In the genomic region with DNA sequence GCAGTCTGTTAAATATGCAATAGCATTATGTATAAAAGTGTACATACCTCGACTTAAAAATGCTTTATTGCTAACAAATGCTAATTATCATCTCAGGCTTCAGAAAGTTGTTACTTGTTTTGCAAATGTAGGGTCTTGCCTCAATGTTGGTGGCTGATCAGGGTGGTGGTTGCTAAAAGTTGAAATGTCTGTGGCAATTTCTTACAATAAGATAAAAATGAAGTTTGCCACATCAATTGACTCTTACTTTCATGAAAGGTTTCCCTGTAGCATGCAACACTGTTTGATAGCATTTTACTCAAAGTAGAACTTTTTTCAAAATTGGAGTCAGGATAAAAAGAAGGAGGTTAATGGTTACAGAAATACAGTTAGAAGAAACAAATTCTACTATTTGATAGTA, we compare ENCODE assay signal across 21 cellular contexts.
DNase-seq lines count a peak whose midpoint lies in the region; ATAC-seq and TF ChIP-seq lines count a peak whose summit lies in the region.
"Had no signal": no experiment of that assay in that cellular context is flagged by ENCODE, and none has a peak within 500 bp of the region (broad histone marks: within the 10 kb centered on the region; RNA-seq: fewer than 3 reads in every experiment).

No MANE protein-coding gene starts in this region.

- H3K27me3 ChIP-seq in tibial artery (no peaks in the 10 kb centered on the region), suprapubic skin (no peaks in the 10 kb centered on the region)

- peak; percentile 55 for DNase-seq in activated CD4-positive, alpha-beta T cell treated with anti-CD3 and anti-CD28 coated beads, Interleukin-2, amount 10 ng/mL, durations not matched to agents 24 days and 14 days
- DNase-seq in activated CD4-positive, alpha-beta T cell treated with anti-CD3 and anti-CD28 coated beads for 4 hours: no peak
- no peak for DNase-seq in stimulated activated naive CD8-positive, alpha-beta T cell treated with anti-CD3 and anti-CD28 coated beads, Interleukin-15, Interleukin-2, amounts not matched to agents 100 U/mL and 50 U/mL, for 24 hours
- DNase-seq in activated T-helper 2 cell treated with anti-CD3 and anti-CD28 coated beads, Interferon-gamma antibody, Interleukin-2, Interleukin-4, amounts not matched to agents 10 μg/mL and 5 μg/mL and 100 μg/mL, durations not matched to agents 14 hours and 24 hours and 36 hours (ENCODE audit: low spot score): no peak
- no peak for DNase-seq in stimulated activated naive CD8-positive, alpha-beta T cell treated with anti-CD3 and anti-CD28 coated beads, Interleukin-15, amount 100 ng/mL, for 72 hours
- DNase-seq in tibial artery (no peak), suprapubic skin (ENCODE audit: low spot score in 2 of 2) (no peak)
- DNase-seq: 8988T, AML-193, C1 segment of cervical spinal cord, DMS53, IMR-90, MV-4-11, NCI-H1105 treated with DMSO at 0.1 percent for 48 hours, NCI-H1694 treated with DMSO at 0.1 percent for 48 hours, NCI-H2081 treated with DMSO at 0.1 percent for 48 hours, NCI-H446, NCI-H526, OCI-M1 had no signal

- H3K4me1 ChIP-seq in tibial artery: no peaks in the 10 kb centered on the region
- no peaks in the 10 kb centered on the region for H3K4me1 ChIP-seq in suprapubic skin

- peaks cover 20% of the 10 kb centered on the region for H3K4me1 Mint-ChIP-seq in activated CD4-positive, alpha-beta T cell treated with anti-CD3 and anti-CD28 coated beads, Interleukin-2, amount 10 ng/mL, durations not matched to agents 24 days and 14 days
- H3K4me1 Mint-ChIP-seq in stimulated activated naive CD8-positive, alpha-beta T cell treated with anti-CD3 and anti-CD28 coated beads, Interleukin-15, Interleukin-2, amounts not matched to agents 100 ng/mL and 50 ng/mL, for 24 hours (ENCODE audit: low read depth): peaks cover 29% of the 10 kb centered on the region
- peaks cover 28% of the 10 kb centered on the region for H3K4me1 Mint-ChIP-seq in activated T-helper 2 cell treated with anti-CD3 and anti-CD28 coated beads, Interferon-gamma antibody, Interleukin-2, Interleukin-4, amounts not matched to agents 10 μg/mL and 5 μg/mL and 100 μg/mL, durations not matched to agents 14 hours and 24 hours and 36 hours (ENCODE audit: low read depth)
- H3K4me1 Mint-ChIP-seq in stimulated activated naive CD8-positive, alpha-beta T cell treated with anti-CD3 and anti-CD28 coated beads, Interleukin-15, amount 100 ng/mL, for 72 hours: peaks cover 28% of the 10 kb centered on the region

- H3K9me3 ChIP-seq in tibial artery (no peaks in the 10 kb centered on the region), suprapubic skin (no peaks in the 10 kb centered on the region)

- peak overlapping the region; percentile 36 for H3K27ac Mint-ChIP-seq in activated CD4-positive, alpha-beta T cell treated with anti-CD3 and anti-CD28 coated beads, Interleukin-2, amount 10 ng/mL, durations not matched to agents 24 days and 14 days
- no peak overlapping the region for H3K27ac Mint-ChIP-seq in stimulated activated naive CD8-positive, alpha-beta T cell treated with anti-CD3 and anti-CD28 coated beads, Interleukin-15, Interleukin-2, amounts not matched to agents 100 ng/mL and 50 ng/mL, for 24 hours
- peak overlapping the region; percentile 60 for H3K27ac Mint-ChIP-seq in activated T-helper 2 cell treated with anti-CD3 and anti-CD28 coated beads, Interferon-gamma antibody, Interleukin-2, Interleukin-4, amounts not matched to agents 10 μg/mL and 5 μg/mL and 100 μg/mL, durations not matched to agents 14 hours and 24 hours and 36 hours
- peak overlapping the region; percentile 60 to 92 for H3K27ac Mint-ChIP-seq in stimulated activated naive CD8-positive, alpha-beta T cell treated with anti-CD3 and anti-CD28 coated beads, Interleukin-15, amount 100 ng/mL, for 72 hours

- TF ChIP-seq POLR2A in suprapubic skin (IDR thresholded peaks at IDR 0.05): no peak

- H3K36me3 ChIP-seq in tibial artery (no peaks in the 10 kb centered on the region), suprapubic skin (no peaks in the 10 kb centered on the region)

- no peaks in the 10 kb centered on the region for H3K36me3 Mint-ChIP-seq in activated CD4-positive, alpha-beta T cell treated with anti-CD3 and anti-CD28 coated beads, Interleukin-2, amount 10 ng/mL, durations not matched to agents 24 days and 14 days (ENCODE audit: low read depth)
- no peaks in the 10 kb centered on the region for H3K36me3 Mint-ChIP-seq in stimulated activated naive CD8-positive, alpha-beta T cell treated with anti-CD3 and anti-CD28 coated beads, Interleukin-15, Interleukin-2, amounts not matched to agents 100 ng/mL and 50 ng/mL, for 24 hours (ENCODE audit: low read depth)
- H3K36me3 Mint-ChIP-seq in activated T-helper 2 cell treated with anti-CD3 and anti-CD28 coated beads, Interferon-gamma antibody, Interleukin-2, Interleukin-4, amounts not matched to agents 10 μg/mL and 5 μg/mL and 100 μg/mL, durations not matched to agents 14 hours and 24 hours and 36 hours (ENCODE audit: low read depth): no peaks in the 10 kb centered on the region

- intact Hi-C loops in activated CD4-positive, alpha-beta T cell treated with anti-CD3 and anti-CD28 coated beads, Interleukin-2, amount 10 ng/mL, durations not matched to agents 24 days and 14 days (cut with micrococcal nuclease): loop anchor here (5.0 kb wide), 1 partner anchor 34 kb away; no protein-coding TSS in a partner anchor
- intact Hi-C loops in activated T-helper 2 cell treated with anti-CD3 and anti-CD28 coated beads, Interferon-gamma antibody, Interleukin-2, Interleukin-4, amounts not matched to agents 10 μg/mL and 5 μg/mL and 100 μg/mL, durations not matched to agents 14 hours and 24 hours and 36 hours (cut with micrococcal nuclease): loop anchor here (5.0 kb wide), 1 partner anchor 34 kb away; no protein-coding TSS in a partner anchor
- intact Hi-C loops in tibial artery (cut with DNase I; ENCODE audit: low total_unique reads): no loop called here

- H3K9me3 Mint-ChIP-seq in activated CD4-positive, alpha-beta T cell treated with anti-CD3 and anti-CD28 coated beads, Interleukin-2, amount 10 ng/mL, durations not matched to agents 24 days and 14 days: no peaks in the 10 kb centered on the region
- H3K9me3 Mint-ChIP-seq in stimulated activated naive CD8-positive, alpha-beta T cell treated with anti-CD3 and anti-CD28 coated beads, Interleukin-15, Interleukin-2, amounts not matched to agents 100 ng/mL and 50 ng/mL, for 24 hours: no peaks in the 10 kb centered on the region
- no peaks in the 10 kb centered on the region for H3K9me3 Mint-ChIP-seq in activated T-helper 2 cell treated with anti-CD3 and anti-CD28 coated beads, Interferon-gamma antibody, Interleukin-2, Interleukin-4, amounts not matched to agents 10 μg/mL and 5 μg/mL and 100 μg/mL, durations not matched to agents 14 hours and 24 hours and 36 hours
- H3K9me3 Mint-ChIP-seq in stimulated activated naive CD8-positive, alpha-beta T cell treated with anti-CD3 and anti-CD28 coated beads, Interleukin-15, amount 100 ng/mL, for 72 hours: no peaks in the 10 kb centered on the region

- no peak for TF ChIP-seq EP300 in suprapubic skin (IDR thresholded peaks at IDR 0.05)

- no peak overlapping the region for H3K4me3 ChIP-seq in tibial artery
- H3K4me3 ChIP-seq in suprapubic skin: no peak overlapping the region

- peak overlapping the region; percentile 37 for H3K4me3 Mint-ChIP-seq in activated CD4-positive, alpha-beta T cell treated with anti-CD3 and anti-CD28 coated beads, Interleukin-2, amount 10 ng/mL, durations not matched to agents 24 days and 14 days
- H3K4me3 Mint-ChIP-seq in stimulated activated naive CD8-positive, alpha-beta T cell treated with anti-CD3 and anti-CD28 coated beads, Interleukin-15, Interleukin-2, amounts not matched to agents 100 ng/mL and 50 ng/mL, for 24 hours: peak overlapping the region; percentile 17
- H3K4me3 Mint-ChIP-seq in activated T-helper 2 cell treated with anti-CD3 and anti-CD28 coated beads, Interferon-gamma antibody, Interleukin-2, Interleukin-4, amounts not matched to agents 10 μg/mL and 5 μg/mL and 100 μg/mL, durations not matched to agents 14 hours and 24 hours and 36 hours (ENCODE audit: low read depth): no peak overlapping the region
- peak overlapping the region; percentile 52 to 59 for H3K4me3 Mint-ChIP-seq in stimulated activated naive CD8-positive, alpha-beta T cell treated with anti-CD3 and anti-CD28 coated beads, Interleukin-15, amount 100 ng/mL, for 72 hours

- H3K27ac ChIP-seq in tibial artery (no peak overlapping the region), suprapubic skin (no peak overlapping the region)
- H3K27ac ChIP-seq: KMS-11 had no signal

- WGBS in suprapubic skin: 24% methylated on average over 1 of the region's 1 CpG

- ATAC-seq in stimulated activated naive CD8-positive, alpha-beta T cell treated with anti-CD3 and anti-CD28 coated beads, Interleukin-15, Interleukin-2, amounts not matched to agents 100 U/mL and 50 U/mL, for 24 hours: no peak
- ATAC-seq in stimulated activated naive CD8-positive, alpha-beta T cell treated with anti-CD3 and anti-CD28 coated beads, Interleukin-15, amount 100 ng/mL, for 72 hours: no peak

- no peaks in the 10 kb centered on the region for H3K27me3 Mint-ChIP-seq in activated CD4-positive, alpha-beta T cell treated with anti-CD3 and anti-CD28 coated beads, Interleukin-2, amount 10 ng/mL, durations not matched to agents 24 days and 14 days
- H3K27me3 Mint-ChIP-seq in stimulated activated naive CD8-positive, alpha-beta T cell treated with anti-CD3 and anti-CD28 coated beads, Interleukin-15, Interleukin-2, amounts not matched to agents 100 ng/mL and 50 ng/mL, for 24 hours: peaks cover 3% of the 10 kb centered on the region
- no peaks in the 10 kb centered on the region for H3K27me3 Mint-ChIP-seq in activated T-helper 2 cell treated with anti-CD3 and anti-CD28 coated beads, Interferon-gamma antibody, Interleukin-2, Interleukin-4, amounts not matched to agents 10 μg/mL and 5 μg/mL and 100 μg/mL, durations not matched to agents 14 hours and 24 hours and 36 hours (ENCODE audit: low read depth)
- H3K27me3 Mint-ChIP-seq in stimulated activated naive CD8-positive, alpha-beta T cell treated with anti-CD3 and anti-CD28 coated beads, Interleukin-15, amount 100 ng/mL, for 72 hours: no peaks in the 10 kb centered on the region

- TF ChIP-seq CTCF in tibial artery (IDR thresholded peaks at IDR 0.05): no peak
- no peak for TF ChIP-seq CTCF in suprapubic skin (IDR thresholded peaks at IDR 0.05)
